8 cellular contexts compared by ENCODE assay signal in the genomic region with DNA sequence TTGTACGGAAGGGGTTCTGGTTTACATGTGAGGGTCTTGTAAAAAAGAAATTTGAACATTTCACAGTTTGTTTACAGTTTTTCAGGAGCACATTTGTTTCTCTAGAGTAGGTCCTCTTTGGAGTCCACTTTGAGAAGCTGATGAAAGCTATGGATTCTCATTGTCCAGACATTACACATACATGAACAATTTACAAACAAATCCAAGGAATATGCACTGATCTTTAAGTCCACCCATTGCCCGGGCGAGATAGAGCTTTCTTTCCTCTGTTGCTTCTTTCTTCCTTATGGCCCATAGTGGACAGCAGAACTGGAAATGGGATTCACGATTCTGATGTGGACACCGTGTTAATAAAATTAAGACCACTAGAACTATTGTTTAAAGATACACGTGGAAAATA. TPM values are rescaled to one million over a fixed set of nuclear protein-coding genes. Genes with fewer than 3 reads are reported as not detected.
DNase-seq lines count a peak whose midpoint lies in the region; ATAC-seq and TF ChIP-seq lines count a peak whose summit lies in the region.

No MANE protein-coding gene starts in this region.

- H3K79me2 ChIP-seq in ACC112 (ENCODE audit: control insufficient read depth, insufficient read depth, low read length, unreplicated experiment), result peaks cover 67% of the 10 kb centered on the region
- peaks cover 73% of the 10 kb centered on the region for H3K79me2 ChIP-seq in HCT116 (ENCODE audit: insufficient read depth, low read length)

- H3K4me3 Mint-ChIP-seq in mesothelial cell of epicardium, result peak overlapping the region; percentile 99

- ATAC-seq in HCT116, result no peak
- no peak for ATAC-seq in GM19035 (IDR thresholded peaks at IDR 0.05; ENCODE audit: unreplicated experiment)
- ATAC-seq in foreskin keratinocyte, result no peak
- ATAC-seq in HG03139 (IDR thresholded peaks at IDR 0.05; ENCODE audit: unreplicated experiment), result no peak
- no peak for ATAC-seq in GM21576 (IDR thresholded peaks at IDR 0.05; ENCODE audit: unreplicated experiment)

- 0 out of 2 replicates have a peak, but pooled peaks cover 13% of the 10 kb centered on the region for H4K20me1 ChIP-seq in HCT116 (ENCODE audit: insufficient read depth)

- TF ChIP-seq CTCF in HCT116 (IDR thresholded peaks at IDR 0.05 in 2 of 3, conservative IDR thresholded peaks at IDR 0.05 in 1 of 3; ENCODE audit: borderline replicate concordance in 1 of 3, insufficient read depth in 1 of 3, low read depth in 2 of 3, low read length in 2 of 3), result no peak
- TF ChIP-seq CTCF in astrocyte of the cerebellum (IDR thresholded peaks at IDR 0.05; ENCODE audit: low read depth, low read length, missing control alignments), result no peak
- TF ChIP-seq CTCF in mesothelial cell of epicardium (IDR thresholded peaks at IDR 0.05; ENCODE audit: unreplicated experiment), result no peak
- TF ChIP-seq CTCF in foreskin keratinocyte (conservative IDR thresholded peaks at IDR 0.05), result no peak

- H3K4me2 ChIP-seq in HCT116 (ENCODE audit: low read length), result peak overlapping the region; percentile 78

- POLR2A ChIA-PET in HCT116 (lab: Charles Lee), result no interaction called here

- CTCF ChIA-PET in HCT116 (lab: Charles Lee), result no interaction called here

- H3K27me3 ChIP-seq in ACC112 (ENCODE audit: insufficient read depth, low read length), result no peaks in the 10 kb centered on the region
- H3K27me3 ChIP-seq in HCT116 (ENCODE audit: insufficient read depth, low read length), result no peaks in the 10 kb centered on the region
- H3K27me3 ChIP-seq in foreskin keratinocyte, result no peaks in the 10 kb centered on the region

- RAD21 ChIA-PET in HCT116 (lab: Charles Lee; ENCODE audit: low non-redundant PET in 1 of 2, low total read pairs in 2 of 2, uncharacterized antibody in 2 of 2, unreplicated experiment in 2 of 2), result no interaction called here

- H3K9me3 Mint-ChIP-seq in mesothelial cell of epicardium, result peaks cover 5% of the 10 kb centered on the region

- no peaks in the 10 kb centered on the region for H3K27me3 Mint-ChIP-seq in mesothelial cell of epicardium (ENCODE audit: low read depth)

- H3K4me1 ChIP-seq in ACC112 (ENCODE audit: control insufficient read depth, insufficient read depth, low read length, unreplicated experiment) (peaks cover 11% of the 10 kb centered on the region), HCT116 (ENCODE audit: control insufficient read depth in 1 of 2, insufficient read depth in 2 of 2, low read length in 2 of 2) (peaks cover 12 to 20% of the 10 kb centered on the region in 2 experiments), foreskin keratinocyte (peaks cover 8% of the 10 kb centered on the region)

- H3K9me2 ChIP-seq in HCT116 (ENCODE audit: insufficient read depth), result no peaks in the 10 kb centered on the region

- intact Hi-C loops in HCT116 (cut with micrococcal nuclease), result loop anchor here (5.0 kb wide), 1 partner anchor 50 kb away; a partner anchor contains a TSS

- no TSS peak for BruUV-seq in HCT116 (replicated peaks; lab: Mats Ljungman, UMichigan)

- H3K27ac Mint-ChIP-seq in mesothelial cell of epicardium, result peak overlapping the region; percentile 95

- no peak for TF ChIP-seq POLR2A in HCT116 (IDR thresholded peaks at IDR 0.05; ENCODE audit: borderline replicate concordance, extremely low read depth, insufficient read depth, insufficient read length)

- H3K4me3 ChIP-seq in ACC112 (ENCODE audit: low read depth, low read length), result peak overlapping the region; percentile 80
- no peak overlapping the region; a peak in 2 of 4 replicates for H3K4me3 ChIP-seq in HCT116 (replicated peaks in 1 of 2; ENCODE audit: low read depth in 1 of 2, low read length in 2 of 2)
- peak overlapping the region; percentile 83 for H3K4me3 ChIP-seq in astrocyte of the cerebellum (ENCODE audit: low read depth, low read length)

- H3K36me3 Mint-ChIP-seq in mesothelial cell of epicardium, result peaks cover 12% of the 10 kb centered on the region

- no peak for TF ChIP-seq RAD21 in HCT116 (IDR thresholded peaks at IDR 0.05; ENCODE audit: low read depth)

- in situ Hi-C loops in astrocyte of the cerebellum (cut with HindIII; ENCODE audit: low sequenced_read_pairs), result no loop called here

- no peak overlapping the region for H3K27ac ChIP-seq in ACC112 (ENCODE audit: low read depth, low read length)
- H3K27ac ChIP-seq in HCT116 (ENCODE audit: low read depth, low read length), result no peak overlapping the region
- no peak overlapping the region for H3K27ac ChIP-seq in foreskin keratinocyte

- no peak overlapping the region for H3K9ac ChIP-seq in HCT116 (ENCODE audit: low read length)

- H3K4me1 Mint-ChIP-seq in mesothelial cell of epicardium, result peaks cover 35% of the 10 kb centered on the region

- H2AFZ ChIP-seq in ACC112 (ENCODE audit: low read length, unreplicated experiment) (no peak overlapping the region), HCT116 (ENCODE audit: low read depth, low read length, poor library complexity, severe bottlenecking) (no peak overlapping the region)

- DNase-seq in HCT116 (ENCODE audit: low read depth, low spot score), result no peak
- no peak for DNase-seq in astrocyte of the cerebellum (ENCODE audit: low read depth)
- DNase-seq in mesothelial cell of epicardium (ENCODE audit: low spot score in 2 of 2, unreplicated experiment in 2 of 2), result no peak
- no peak for DNase-seq in foreskin keratinocyte

- no peaks in the 10 kb centered on the region for H3K9me3 ChIP-seq in HCT116 (ENCODE audit: control insufficient read depth in 1 of 2, insufficient read depth in 1 of 2, low read depth in 1 of 2, low read length in 2 of 2)

- H3K36me3 ChIP-seq in ACC112 (ENCODE audit: insufficient read depth, low read length), result no peaks in the 10 kb centered on the region; the same call in 1 of the 2 replicates
- H3K36me3 ChIP-seq in HCT116 (ENCODE audit: control insufficient read depth in 1 of 2, insufficient read depth in 2 of 2, low read length in 2 of 2), result peaks cover 0 to 7% of the 10 kb centered on the region in 2 experiments; a peak in 1 of 4 replicates

TF ChIP-seq in HCT116, 20 proteins besides CTCF, POLR2A, EP300 and RAD21:
- TF ChIP-seq CBX3 (IDR thresholded peaks at IDR 0.05; ENCODE audit: low read depth) (no peak), ZNF274 (IDR thresholded peaks at IDR 0.05; ENCODE audit: low read depth, low read length) (no peak), POLR2AphosphoS5 (IDR thresholded peaks at IDR 0.05; ENCODE audit: low read depth, low read length) (no peak), JUND (IDR thresholded peaks at IDR 0.05) (no peak), TCF7L2 (IDR thresholded peaks at IDR 0.05; ENCODE audit: borderline replicate concordance, extremely low read depth, insufficient read depth, insufficient read length) (no peak), CEBPB (IDR thresholded peaks at IDR 0.05; ENCODE audit: low read depth) (no peak), FOSL1 (IDR thresholded peaks at IDR 0.05; ENCODE audit: low read depth) (no peak), EZH2 (IDR thresholded peaks at IDR 0.05) (no peak)
- TF ChIP-seq, protein P1, sequence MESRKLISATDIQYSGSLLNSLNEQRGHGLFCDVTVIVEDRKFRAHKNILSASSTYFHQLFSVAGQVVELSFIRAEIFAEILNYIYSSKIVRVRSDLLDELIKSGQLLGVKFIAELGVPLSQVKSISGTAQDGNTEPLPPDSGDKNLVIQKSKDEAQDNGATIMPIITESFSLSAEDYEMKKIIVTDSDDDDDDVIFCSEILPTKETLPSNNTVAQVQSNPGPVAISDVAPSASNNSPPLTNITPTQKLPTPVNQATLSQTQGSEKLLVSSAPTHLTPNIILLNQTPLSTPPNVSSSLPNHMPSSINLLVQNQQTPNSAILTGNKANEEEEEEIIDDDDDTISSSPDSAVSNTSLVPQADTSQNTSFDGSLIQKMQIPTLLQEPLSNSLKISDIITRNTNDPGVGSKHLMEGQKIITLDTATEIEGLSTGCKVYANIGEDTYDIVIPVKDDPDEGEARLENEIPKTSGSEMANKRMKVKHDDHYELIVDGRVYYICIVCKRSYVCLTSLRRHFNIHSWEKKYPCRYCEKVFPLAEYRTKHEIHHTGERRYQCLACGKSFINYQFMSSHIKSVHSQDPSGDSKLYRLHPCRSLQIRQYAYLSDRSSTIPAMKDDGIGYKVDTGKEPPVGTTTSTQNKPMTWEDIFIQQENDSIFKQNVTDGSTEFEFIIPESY (IDR thresholded peaks at IDR 0.05; ENCODE audit: extremely low read depth, insufficient replicate concordance, low read length), result no peak
- TF ChIP-seq, protein P2, sequence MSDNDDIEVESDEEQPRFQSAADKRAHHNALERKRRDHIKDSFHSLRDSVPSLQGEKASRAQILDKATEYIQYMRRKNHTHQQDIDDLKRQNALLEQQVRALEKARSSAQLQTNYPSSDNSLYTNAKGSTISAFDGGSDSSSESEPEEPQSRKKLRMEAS (IDR thresholded peaks at IDR 0.05), result no peak

RNA-seq across cellular contexts. Expression of a gene that starts 1.9 kb away (rescaled TPM):
- total RNA-seq in HCT116 (2021; ENCODE audit: unreplicated experiment) (144 TPM), mesothelial cell of epicardium (144 to 155 TPM (median 149 TPM) in 3 replicates), foreskin keratinocyte (42.9 and 48.0 TPM in 2 replicates)
- 137 and 147 TPM in 2 replicates for polyA plus RNA-seq in HCT116 (2012)
- 21.6 and 24.4 TPM in 2 replicates for polyA plus RNA-seq in foreskin keratinocyte

RNA-seq across cellular contexts. Expression of a gene that starts 29.1 kb away (rescaled TPM):
- total RNA-seq in HCT116 (2021; ENCODE audit: unreplicated experiment) (not detected), mesothelial cell of epicardium (0.16 TPM in 1 of 3 replicates, not detected in the others), foreskin keratinocyte (not detected in 2 replicates)
- 0.03 and 0.04 TPM in 2 replicates for polyA plus RNA-seq in HCT116 (2012)
- polyA plus RNA-seq in foreskin keratinocyte, result not detected in 2 replicates

RNA-seq across cellular contexts. Expression of a gene that starts 48.5 kb away (rescaled TPM):
- 39.6 TPM for total RNA-seq in HCT116 (2021; ENCODE audit: unreplicated experiment)
- polyA plus RNA-seq in HCT116 (2012), result 36.3 and 41.6 TPM in 2 replicates
- 14.2 to 18.9 TPM (median 16.2 TPM) in 3 replicates for total RNA-seq in mesothelial cell of epicardium
- 27.1 and 30.6 TPM in 2 replicates for total RNA-seq in foreskin keratinocyte
- polyA plus RNA-seq in foreskin keratinocyte, result 31.8 and 34.5 TPM in 2 replicates

Comparison
In these comparisons a context has a peak if more than half of its experiments do, and no peak if none do; other contexts are left out.
1. H3K4me3 ChIP-seq: peak in ACC112 (single experiment) and astrocyte of the cerebellum (single experiment); none in HCT116 (0 of 2).